Comparison of ENCODE assay signal across 9 cellular contexts in the genomic region with DNA sequence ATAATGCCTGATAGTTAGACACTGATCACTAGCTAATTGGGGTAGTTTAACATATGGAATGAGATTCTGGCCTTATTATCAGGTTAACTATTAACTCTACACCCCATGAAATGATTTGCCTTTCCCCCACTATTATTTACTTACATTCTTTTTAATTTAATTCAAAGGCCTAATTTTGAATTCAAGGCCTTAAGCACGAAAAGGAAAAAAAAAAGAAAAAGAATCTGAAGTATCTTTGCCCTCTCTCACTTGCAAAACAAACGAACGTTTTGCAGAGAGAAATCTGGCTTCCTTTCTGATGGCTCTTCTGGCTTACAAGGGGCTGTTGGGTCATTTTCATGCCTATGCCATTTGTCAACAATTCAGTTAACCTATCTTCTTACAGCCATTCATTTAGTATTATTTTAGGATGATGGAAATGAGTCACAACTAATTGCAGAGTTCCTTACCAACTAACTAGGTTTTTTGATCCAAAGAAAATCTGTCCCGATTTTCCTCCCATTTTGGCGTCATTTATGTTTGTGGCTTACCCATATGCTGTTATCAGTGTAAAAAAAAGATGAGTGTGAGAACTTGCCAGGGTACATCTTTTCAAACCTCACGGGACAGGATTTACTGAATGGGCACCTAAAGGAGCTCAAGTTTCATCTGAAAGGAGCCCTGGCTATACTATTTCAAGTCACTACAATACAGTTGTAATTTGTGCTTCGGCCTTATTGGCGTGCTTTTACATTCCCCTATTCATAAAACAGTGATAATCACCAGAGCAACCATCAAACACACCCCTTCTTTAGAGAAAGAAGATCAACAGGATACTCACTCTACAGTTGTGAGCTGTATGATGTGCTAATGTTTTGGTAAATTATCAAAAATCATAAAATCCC. TPM values are rescaled to one million over a fixed set of nuclear protein-coding genes. Genes with fewer than 3 reads are reported as not detected.
A peak's percentile ranks its signal among the peaks of the same experiment; 100 is the strongest.
DNase-seq lines count a peak whose midpoint lies in the region; ATAC-seq and TF ChIP-seq lines count a peak whose summit lies in the region.
"Had no signal": no experiment of that assay in that cellular context is flagged by ENCODE, and none has a peak within 500 bp of the region (broad histone marks: within the 10 kb centered on the region; RNA-seq: fewer than 3 reads in every experiment).

No MANE protein-coding gene starts in this region.

- intact Hi-C loops in ovary (cut with DNase I) = loop anchor here (5.0 to 10.0 kb wide), 4 partner anchors 109 to 317 kb away; partner anchors contain the start of gene SLC45A1 (in 2 of the 4)

- no peak for TF ChIP-seq CTCF in ovary (IDR thresholded peaks at IDR 0.05)

- ATAC-seq in HG03097 (IDR thresholded peaks at IDR 0.05; ENCODE audit: low FRiP score, unreplicated experiment) = no peak

- no peak overlapping the region for H3K4me3 ChIP-seq in endocrine pancreas (ENCODE audit: control insufficient read depth, insufficient read depth, low read length)
- H3K4me3 ChIP-seq in ovary = no peak overlapping the region

- TF ChIP-seq POLR2A in ovary (IDR thresholded peaks at IDR 0.05) = no peak

- H3K36me3 ChIP-seq in endocrine pancreas (ENCODE audit: control insufficient read depth, insufficient read depth, low read length) (no peaks in the 10 kb centered on the region), ovary (no peaks in the 10 kb centered on the region)
- H3K36me3 ChIP-seq: WERI-Rb-1 had no signal

- H3K4me1 ChIP-seq in endocrine pancreas (ENCODE audit: control insufficient read depth, insufficient read depth, low read length) (peaks cover 13% of the 10 kb centered on the region), ovary (ENCODE audit: insufficient read depth) (peaks cover 7% of the 10 kb centered on the region)

- DNase-seq in COLO829 (ENCODE audit: low spot score) (peak; percentile 33), NCI-H2196 (lab: John Stamatoyannopoulos, UW; ENCODE audit: unreplicated experiment) (peak; percentile 62), ovary (no peak), anterior cingulate cortex (lab: John Stamatoyannopoulos, UW) (no peak), D341Med (ENCODE audit: low spot score) (no peak), NCI-H1436 (lab: John Stamatoyannopoulos, UW) (no peak)
- DNase-seq: WERI-Rb-1 had no signal

- WGBS in ovary, 3 donors = 9 to 14% (median 12%) methylated on average over 8 of the region's 8 CpGs

- H3K27me3 ChIP-seq in endocrine pancreas (ENCODE audit: control insufficient read depth, insufficient read depth, low read length) (no peaks in the 10 kb centered on the region), ovary (no peaks in the 10 kb centered on the region)

- H3K9me3 ChIP-seq in endocrine pancreas (ENCODE audit: control insufficient read depth, low read length) = no peaks in the 10 kb centered on the region
- H3K9me3 ChIP-seq in ovary = no peaks in the 10 kb centered on the region

- peak overlapping the region; percentile 94 to 99 for H3K27ac ChIP-seq in ovary
- H3K27ac ChIP-seq: WERI-Rb-1 had no signal

- peak overlapping the region; percentile 49 for H3K9ac ChIP-seq in endocrine pancreas (ENCODE audit: control insufficient read depth, insufficient read depth, low read length)

- no peak for TF ChIP-seq EP300 in ovary (IDR thresholded peaks at IDR 0.05)

RNA-seq across cellular contexts. Expression of gene ERRFI1, which starts 1.9 kb away (rescaled TPM):
- total RNA-seq in ovary = 100 to 1,000 TPM in 5 of 7 donors, 10 to 100 TPM in 2; 61.3 to 256 (median 110) TPM
- polyA plus RNA-seq in ovary = 10 to 100 TPM; 72.2 to 94.1 TPM

Comparison
In these comparisons a context has a peak if more than half of its experiments do, and no peak if none do; other contexts are left out.
1. DNase-seq: peak in COLO829 (single experiment) and NCI-H2196 (single experiment); none in ovary (0 of 5), anterior cingulate cortex (0 of 58), D341Med (single experiment) and NCI-H1436 (single experiment).